ENCODE assay signal across 1 cellular context in the genomic region with DNA sequence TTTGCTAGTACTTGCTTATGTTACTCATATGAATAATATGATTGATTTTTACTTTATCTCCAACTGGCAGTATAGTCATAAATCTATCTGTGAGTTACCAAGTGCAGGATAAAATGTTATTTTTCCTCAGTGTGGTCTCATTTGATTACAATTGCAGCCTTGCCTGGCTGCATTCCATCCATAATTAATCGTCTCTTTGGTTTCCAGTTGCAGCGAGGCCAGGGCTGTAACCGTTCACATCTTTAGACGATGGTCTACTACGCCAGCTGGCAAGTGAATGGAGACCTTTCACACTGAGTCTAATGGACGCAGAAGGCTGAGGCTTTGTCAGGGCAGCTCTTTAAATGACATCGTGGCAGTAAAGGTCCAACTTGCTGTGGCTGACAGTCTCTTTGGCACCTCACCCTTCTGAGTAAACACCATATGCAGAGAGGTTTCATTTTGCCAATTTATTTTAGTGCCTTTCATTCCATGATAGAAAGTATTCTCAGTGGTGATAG.
TF ChIP-seq lines count a peak whose summit lies in the region.

No MANE protein-coding gene starts in this region.

TF ChIP-seq in SK-N-SH, 30 proteins besides CTCF, POLR2A, EP300 and RAD21 (continued from another document):
- TF ChIP-seq TAF1 (IDR thresholded peaks at IDR 0.05; ENCODE audit: borderline replicate concordance, low read depth, low read length) (no peak), FOSL2 (IDR thresholded peaks at IDR 0.05; ENCODE audit: borderline replicate concordance, low read depth) (peak; percentile 41; the same call in 1 of the 2 replicates), SMC3 (IDR thresholded peaks at IDR 0.05; ENCODE audit: low read depth, low read length) (no peak), MXI1 (IDR thresholded peaks at IDR 0.05; ENCODE audit: low read depth, low read length) (no peak), JUND (IDR thresholded peaks at IDR 0.05) (peak; percentile 73), NFIC (IDR thresholded peaks at IDR 0.05; ENCODE audit: borderline replicate concordance) (peak; percentile 83), RXRA (IDR thresholded peaks at IDR 0.05; ENCODE audit: borderline replicate concordance, low read depth) (0 out of 2 replicates have a peak, but pooled peaks have one; percentile 37), EZH2phosphoT487 (IDR thresholded peaks at IDR 0.05; ENCODE audit: borderline replicate concordance, low read depth) (no peak)
- TF ChIP-seq, protein P1, sequence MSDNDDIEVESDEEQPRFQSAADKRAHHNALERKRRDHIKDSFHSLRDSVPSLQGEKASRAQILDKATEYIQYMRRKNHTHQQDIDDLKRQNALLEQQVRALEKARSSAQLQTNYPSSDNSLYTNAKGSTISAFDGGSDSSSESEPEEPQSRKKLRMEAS (IDR thresholded peaks at IDR 0.05; ENCODE audit: low read depth), result no peak; the same call in 1 of the 2 replicates
TF ChIP-seq in SK-N-SH: peak in this region for 11.
